1 cellular context compared by ENCODE assay signal in genomic region chr4:74079001-74079400, GRCh38.
TF ChIP-seq lines count a peak whose summit lies in the region.
"Not testable (repeated sequence)": the region's sequence is repeated elsewhere in the genome, so short reads cannot be mapped to it uniquely, and the experiment has no call there.

No MANE protein-coding gene starts in this region.

TF ChIP-seq in K562, 482 proteins besides CTCF, POLR2A, EP300 and RAD21:
- peak; percentile 44; the same call in 1 of the 2 replicates for TF ChIP-seq ZNF592 (IDR thresholded peaks at IDR 0.05)
- peak; percentile 71; the same call in 1 of the 2 replicates for TF ChIP-seq MAX (CRISPR knock-in tag; IDR thresholded peaks at IDR 0.05)
- TF ChIP-seq L3MBTL2 (IDR thresholded peaks at IDR 0.05), result peak; percentile 83
- 0 out of 2 replicates have a peak, but pooled peaks have one; percentile 26 for TF ChIP-seq ZNF395 (CRISPR knock-in tag; IDR thresholded peaks at IDR 0.05)
- 0 out of 2 replicates have a peak, but pooled peaks have one; percentile 30 for TF ChIP-seq BACH1 (tag; IDR thresholded peaks at IDR 0.05)
- TF ChIP-seq ZNF76 (CRISPR knock-in tag; IDR thresholded peaks at IDR 0.05; ENCODE audit: borderline replicate concordance), result peak; percentile 64; the same call in 1 of the 2 replicates
- 0 out of 2 replicates have a peak, but pooled peaks have one; percentile 7 for TF ChIP-seq TCF3 (CRISPR knock-in tag; IDR thresholded peaks at IDR 0.05)
- TF ChIP-seq ZNF584 (CRISPR knock-in tag; IDR thresholded peaks at IDR 0.05; ENCODE audit: low read depth), result peak; percentile 79; the same call in 1 of the 2 replicates
- peak; percentile 68 for TF ChIP-seq DMBX1 (CRISPR knock-in tag; IDR thresholded peaks at IDR 0.05; ENCODE audit: borderline replicate concordance)
- TF ChIP-seq KLF6 (CRISPR knock-in tag; IDR thresholded peaks at IDR 0.05; ENCODE audit: borderline replicate concordance), result peak; percentile 68; the same call in 1 of the 2 replicates
- peak; percentile 68; the same call in 1 of the 2 replicates for TF ChIP-seq ATF6 (CRISPR knock-in tag; IDR thresholded peaks at IDR 0.05)
- TF ChIP-seq CREM (IDR thresholded peaks at IDR 0.05; ENCODE audit: low read depth), result peak; percentile 55
- peak; percentile 33; the same call in 1 of the 2 replicates for TF ChIP-seq KLF13 (tag; IDR thresholded peaks at IDR 0.05; ENCODE audit: borderline replicate concordance, low read depth)
- TF ChIP-seq SPI1 (IDR thresholded peaks at IDR 0.05; ENCODE audit: borderline replicate concordance, low read depth, low read length), result peak; percentile 69; the same call in 1 of the 2 replicates
- not testable (repeated sequence) for TF ChIP-seq NR2C1 (IDR thresholded peaks at IDR 0.05); ID3 (CRISPR knock-in tag; IDR thresholded peaks at IDR 0.05)
- peak; percentile 40; the same call in 1 of the 2 replicates for TF ChIP-seq NR2C1 (tag; IDR thresholded peaks at IDR 0.05)
- peak; percentile 42; the same call in 1 of the 2 replicates for TF ChIP-seq ZNF589 (CRISPR knock-in tag; IDR thresholded peaks at IDR 0.05; ENCODE audit: low read depth)
- peak; percentile 68 for TF ChIP-seq CC2D1A (IDR thresholded peaks at IDR 0.05)
- TF ChIP-seq OTX1 (CRISPR knock-in tag; IDR thresholded peaks at IDR 0.05), result 0 out of 2 replicates have a peak, but pooled peaks have one; percentile 40
- 0 out of 2 replicates have a peak, but pooled peaks have one; percentile 69 for TF ChIP-seq ZNF175 (CRISPR knock-in tag; IDR thresholded peaks at IDR 0.05; ENCODE audit: low read depth)
- TF ChIP-seq CXXC5 (CRISPR knock-in tag; IDR thresholded peaks at IDR 0.05), result peak; percentile 54
- TF ChIP-seq E2F6 (IDR thresholded peaks at IDR 0.05; ENCODE audit: borderline replicate concordance in 1 of 2, extremely low read depth in 1 of 2, insufficient read depth in 1 of 2, insufficient read length in 1 of 2, low read depth in 1 of 2, low read length in 1 of 2, poor library complexity in 1 of 2, severe bottlenecking in 1 of 2), result peak; percentile 12 to 28
- 0 out of 2 replicates have a peak, but pooled peaks have one; percentile 38 for TF ChIP-seq ID3 (tag; IDR thresholded peaks at IDR 0.05)
- TF ChIP-seq EHMT2 (IDR thresholded peaks at IDR 0.05), result 0 out of 2 replicates have a peak, but pooled peaks have one; percentile 34
- TF ChIP-seq ZNF766 (CRISPR knock-in tag; conservative IDR thresholded peaks at IDR 0.05), result peak; percentile 88
- 0 out of 4 replicates have a peak, but pooled peaks of 1 of the 2 experiments have one; percentile 43 for TF ChIP-seq TRIM24 (IDR thresholded peaks at IDR 0.05)
- TF ChIP-seq SMAD4 (CRISPR knock-in tag; conservative IDR thresholded peaks at IDR 0.05), result peak; percentile 77; the same call in 1 of the 2 replicates
- TF ChIP-seq GTF2A2 (tag; IDR thresholded peaks at IDR 0.05), result 0 out of 2 replicates have a peak, but pooled peaks have one; percentile 24
- peak; percentile 24; the same call in 1 of the 2 replicates for TF ChIP-seq CTBP1 (IDR thresholded peaks at IDR 0.05; ENCODE audit: borderline replicate concordance)
- 0 out of 2 replicates have a peak, but pooled peaks have one; percentile 54 for TF ChIP-seq HIVEP1 (CRISPR knock-in tag; IDR thresholded peaks at IDR 0.05)
- TF ChIP-seq ESRRA (IDR thresholded peaks at IDR 0.05; ENCODE audit: borderline replicate concordance, low read depth), result 0 out of 2 replicates have a peak, but pooled peaks have one; percentile 5
- TF ChIP-seq MGA (IDR thresholded peaks at IDR 0.05), result peak; percentile 81
